In the genomic region with DNA sequence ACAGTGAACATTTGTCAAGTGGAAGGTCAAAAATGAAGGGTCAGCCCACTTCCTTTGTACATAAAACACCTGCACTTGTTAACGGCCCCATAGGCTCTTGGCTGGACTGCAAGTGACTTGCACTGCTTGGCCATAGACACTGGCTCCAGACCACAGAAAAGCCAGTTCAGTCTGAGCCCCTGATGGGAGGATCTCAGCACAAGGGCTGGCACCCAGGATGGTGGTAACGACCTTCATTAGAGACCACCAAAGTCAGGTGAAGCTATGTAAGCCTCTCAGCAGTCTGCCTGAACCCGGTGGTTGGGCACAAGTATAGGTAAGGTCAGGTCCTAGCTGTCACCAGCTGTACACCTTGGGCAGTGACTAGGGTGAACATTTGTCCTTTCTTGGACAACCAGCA, we compare ENCODE assay signal across 11 cellular contexts. TPM values are rescaled to one million over a fixed set of nuclear protein-coding genes. Genes with fewer than 3 reads are reported as not detected.
DNase-seq lines count a peak whose midpoint lies in the region; ATAC-seq and TF ChIP-seq lines count a peak whose summit lies in the region.
"Had no signal": no experiment of that assay in that cellular context is flagged by ENCODE, and none has a peak within 500 bp of the region (broad histone marks: within the 10 kb centered on the region; RNA-seq: fewer than 3 reads in every experiment).

No MANE protein-coding gene starts in this region.

- no peak overlapping the region for H2AFZ ChIP-seq in hepatocyte

- WGBS in hepatocyte (ENCODE audit: low lambda C conversion rate, missing lambda C conversion rate), result 84% methylated on average over 3 of the region's 3 CpGs

- no peak overlapping the region for H3K4me3 Mint-ChIP-seq in activated T-cell treated with anti-CD3 and anti-CD28 coated beads, Interleukin-2, amount 50 U/mL, for 24 hours
- H3K4me3 Mint-ChIP-seq in stimulated activated effector memory CD8-positive, alpha-beta T cell treated with anti-CD3 and anti-CD28 coated beads, Interleukin-12 subunit alpha, Interleukin-12 subunit beta, amount 100 ng/mL, for 72 hours, result peak overlapping the region; percentile 64

- no peak for ATAC-seq in stimulated activated effector memory CD8-positive, alpha-beta T cell treated with anti-CD3 and anti-CD28 coated beads, Interleukin-12 subunit alpha, Interleukin-12 subunit beta, amount 100 ng/mL, for 72 hours
- ATAC-seq in HG02852 (IDR thresholded peaks at IDR 0.05; ENCODE audit: unreplicated experiment), result no peak
- no peak for ATAC-seq in HG03108 (IDR thresholded peaks at IDR 0.05; ENCODE audit: unreplicated experiment)

- DNase-seq in activated T-cell treated with anti-CD3 and anti-CD28 coated beads, Interleukin-2, amount 50 U/mL, for 24 hours, result peak; percentile 37
- DNase-seq in activated T-cell treated with anti-CD3 and anti-CD28 coated beads, Interleukin-2, amount 50 U/mL, for 1 hour, result no peak
- DNase-seq in hepatocyte (ENCODE audit: low spot score) (no peak), C1 segment of cervical spinal cord (lab: John Stamatoyannopoulos, UW) (no peak)
- DNase-seq in stimulated activated effector memory CD8-positive, alpha-beta T cell treated with anti-CD3 and anti-CD28 coated beads, Interleukin-12 subunit alpha, Interleukin-12 subunit beta, amount 100 ng/mL, for 72 hours (ENCODE audit: low spot score in 2 of 2), result no peak
- DNase-seq: activated CD4-positive, CD25-positive, alpha-beta regulatory T cell; KG1; NCI-H446 treated with DMSO at 0.1 percent for 48 hours had no signal

- H3K9me3 Mint-ChIP-seq in activated T-cell treated with anti-CD3 and anti-CD28 coated beads, Interleukin-2, amount 50 U/mL, for 24 hours, result no peaks in the 10 kb centered on the region
- no peaks in the 10 kb centered on the region for H3K9me3 Mint-ChIP-seq in stimulated activated effector memory CD8-positive, alpha-beta T cell treated with anti-CD3 and anti-CD28 coated beads, Interleukin-12 subunit alpha, Interleukin-12 subunit beta, amount 100 ng/mL, for 72 hours

- no peak overlapping the region for H3K4me2 ChIP-seq in hepatocyte

- H3K4me1 Mint-ChIP-seq in activated T-cell treated with anti-CD3 and anti-CD28 coated beads, Interleukin-2, amount 50 U/mL, for 24 hours (ENCODE audit: low read depth), result peaks cover 71% of the 10 kb centered on the region
- peaks cover 62% of the 10 kb centered on the region for H3K4me1 Mint-ChIP-seq in stimulated activated effector memory CD8-positive, alpha-beta T cell treated with anti-CD3 and anti-CD28 coated beads, Interleukin-12 subunit alpha, Interleukin-12 subunit beta, amount 100 ng/mL, for 72 hours

- H3K27me3 Mint-ChIP-seq in activated T-cell treated with anti-CD3 and anti-CD28 coated beads, Interleukin-2, amount 50 U/mL, for 24 hours, result no peaks in the 10 kb centered on the region

- peaks cover 66% of the 10 kb centered on the region for H3K79me2 ChIP-seq in hepatocyte

- H3K27ac ChIP-seq in VCaP (peak overlapping the region; percentile 92; the same call in 1 of the 2 replicates), hepatocyte (peak overlapping the region; percentile 95)

- peaks cover 28% of the 10 kb centered on the region for H4K20me1 ChIP-seq in hepatocyte (ENCODE audit: insufficient read depth, poor library complexity, severe bottlenecking)

- H3K4me1 ChIP-seq in hepatocyte (ENCODE audit: insufficient read depth), result peaks cover 33% of the 10 kb centered on the region

- peaks cover 66% of the 10 kb centered on the region for H3K36me3 Mint-ChIP-seq in activated T-cell treated with anti-CD3 and anti-CD28 coated beads, Interleukin-2, amount 50 U/mL, for 24 hours (ENCODE audit: low read depth)
- H3K36me3 Mint-ChIP-seq in stimulated activated effector memory CD8-positive, alpha-beta T cell treated with anti-CD3 and anti-CD28 coated beads, Interleukin-12 subunit alpha, Interleukin-12 subunit beta, amount 100 ng/mL, for 72 hours, result peaks cover 93% of the 10 kb centered on the region

- no peaks in the 10 kb centered on the region for H3K9me2 ChIP-seq in hepatocyte (replicated peaks; ENCODE audit: insufficient read depth)

- peak overlapping the region; percentile 86 for H3K27ac Mint-ChIP-seq in activated T-cell treated with anti-CD3 and anti-CD28 coated beads, Interleukin-2, amount 50 U/mL, for 24 hours
- H3K27ac Mint-ChIP-seq in stimulated activated effector memory CD8-positive, alpha-beta T cell treated with anti-CD3 and anti-CD28 coated beads, Interleukin-12 subunit alpha, Interleukin-12 subunit beta, amount 100 ng/mL, for 72 hours, result peak overlapping the region; percentile 69

- peaks cover 4% of the 10 kb centered on the region for H3K36me3 ChIP-seq in hepatocyte (replicated peaks; ENCODE audit: insufficient read depth, low read depth)

- no peaks in the 10 kb centered on the region for H3K9me3 ChIP-seq in hepatocyte (ENCODE audit: low read depth)

- no peak overlapping the region for H3K4me3 ChIP-seq in hepatocyte

- no peak for TF ChIP-seq CTCF in VCaP (conservative IDR thresholded peaks at IDR 0.05)
- no peak for TF ChIP-seq CTCF in hepatocyte (IDR thresholded peaks at IDR 0.05; ENCODE audit: poor library complexity)

- no peaks in the 10 kb centered on the region for H3K27me3 ChIP-seq in hepatocyte

RNA-seq across cellular contexts. Expression of gene PLAGL2, which starts 16.1 kb away (rescaled TPM):
- total RNA-seq in hepatocyte, result 41.1 and 44.6 TPM in 2 replicates
- polyA plus RNA-seq in hepatocyte, result 31.7 and 39.7 TPM in 2 replicates

RNA-seq across cellular contexts. Expression of gene POFUT1, which starts 16.3 kb away (rescaled TPM):
- total RNA-seq in hepatocyte, result 81.4 and 87.3 TPM in 2 replicates
- polyA plus RNA-seq in hepatocyte, result 39.4 and 42.0 TPM in 2 replicates
